In the genomic region with DNA sequence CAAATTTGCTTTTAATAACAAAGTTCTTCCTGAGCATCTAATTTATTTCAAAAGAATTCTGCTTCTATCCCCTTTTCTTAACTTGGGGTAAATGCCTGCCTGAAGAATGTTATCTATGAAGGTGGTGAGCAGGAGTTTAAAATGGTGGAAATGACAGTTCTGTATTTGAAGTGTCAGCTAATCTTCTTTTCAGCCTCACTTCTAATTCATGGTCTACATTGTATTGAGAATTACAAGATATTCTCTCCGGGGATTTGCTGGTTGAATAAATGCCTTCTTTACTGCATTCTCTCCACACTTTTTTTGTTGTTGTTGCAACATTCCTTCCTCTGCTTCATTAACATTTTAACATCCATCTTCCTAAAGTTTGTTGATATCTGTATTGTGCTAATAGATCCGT, we compare ENCODE assay signal across 23 cellular contexts.
DNase-seq lines count a peak whose midpoint lies in the region; ATAC-seq, FAIRE-seq and TF ChIP-seq lines count a peak whose summit lies in the region.
"Had no signal": no experiment of that assay in that cellular context is flagged by ENCODE, and none has a peak within 500 bp of the region (broad histone marks: within the 10 kb centered on the region; RNA-seq: fewer than 3 reads in every experiment).

No MANE protein-coding gene starts in this region.

- peaks cover 4% of the 10 kb centered on the region for H3K27me3 Mint-ChIP-seq in chondrocyte (ENCODE audit: low read depth)
- H3K27me3 Mint-ChIP-seq: B cell; CD4-positive, alpha-beta T cell had no signal

- no peak overlapping the region for H3K4me3 Mint-ChIP-seq in chondrocyte (ENCODE audit: unreplicated experiment)
- H3K4me3 Mint-ChIP-seq: B cell; CD4-positive, alpha-beta T cell; CD8-positive, alpha-beta T cell had no signal

- TF ChIP-seq RAD21 in H1 (IDR thresholded peaks at IDR 0.05 in 1 of 2, conservative IDR thresholded peaks at IDR 0.05 in 1 of 2; ENCODE audit: low read depth in 2 of 2, low read length in 2 of 2) = no peak

- H3K56ac ChIP-seq in H1 (replicated peaks; ENCODE audit: insufficient read length, low read depth, low read length) (no peak overlapping the region), mesendoderm (ENCODE audit: low read length) (no peak overlapping the region)

- H3K36me3 Mint-ChIP-seq in chondrocyte (ENCODE audit: low read depth) = no peaks in the 10 kb centered on the region
- H3K36me3 Mint-ChIP-seq: CD8-positive, alpha-beta T cell had no signal

- no peak overlapping the region for H4K5ac ChIP-seq in H1 (ENCODE audit: insufficient read length, low read depth, low read length)
- H4K5ac ChIP-seq in mesendoderm (ENCODE audit: low read length) = no peak overlapping the region

- no peak for FAIRE-seq in H1 (lab: Jason Lieb, UNC)
- FAIRE-seq: A204.1, D721Med, G401.6, GM12891, GM19239 had no signal

- no peaks in the 10 kb centered on the region for H4K20me1 ChIP-seq in H1 (replicated peaks in 1 of 2; ENCODE audit: control insufficient read depth in 1 of 2, insufficient read depth in 2 of 2, low read length in 2 of 2)
- H4K20me1 ChIP-seq: BLaER1 treated with 17β-estradiol and CSF1 and Interleukin-3, amounts not matched to agents 10 nM and 100 nM had no signal

- H3K4me1 ChIP-seq in H1 (replicated peaks in 1 of 4; ENCODE audit: control insufficient read depth in 3 of 4, insufficient read depth in 4 of 4, low read length in 3 of 4) (no peaks in the 10 kb centered on the region), mesendoderm (ENCODE audit: control insufficient read depth, low read depth, low read length) (no peaks in the 10 kb centered on the region), upper lobe of right lung (no peaks in the 10 kb centered on the region)
- H3K4me1 ChIP-seq: Caco-2 had no signal

- peak overlapping the region; percentile 24 for H3K4me3 ChIP-seq in SK-N-MC
- H3K4me3 ChIP-seq in H1 (ENCODE audit: extremely low read depth in 1 of 4, insufficient read depth in 2 of 4, low read depth in 3 of 4, low read length in 4 of 4) = no peak overlapping the region
- no peak overlapping the region for H3K4me3 ChIP-seq in mesendoderm (ENCODE audit: low read length)
- H3K4me3 ChIP-seq in upper lobe of right lung = no peak overlapping the region
- H3K4me3 ChIP-seq: BLaER1 treated with 17β-estradiol and CSF1 and Interleukin-3, amounts not matched to agents 10 nM and 100 nM had no signal

- H2AK5ac ChIP-seq in H1 (ENCODE audit: low read depth, low read length) = no peak overlapping the region
- no peak overlapping the region for H2AK5ac ChIP-seq in mesendoderm (ENCODE audit: low read length)

- no peak overlapping the region for H3K14ac ChIP-seq in H1 (ENCODE audit: insufficient read length)

- no peak for DNase-seq in SK-N-MC (ENCODE audit: low read depth, low spot score)
- no peak for DNase-seq in H1 (ENCODE audit: low read depth in 1 of 2, low spot score in 2 of 2)
- DNase-seq in mesendoderm = peak; percentile 11
- DNase-seq in NCI-H345 treated with DMSO at 0.1 percent for 48 hours (lab: John Stamatoyannopoulos, UW; ENCODE audit: unreplicated experiment) = no peak
- DNase-seq in upper lobe of right lung = no peak
- no peak for DNase-seq in chondrocyte (ENCODE audit: low spot score)
- DNase-seq: 8988T; AML-193; Caco-2; Calu3; CD4-positive, alpha-beta T cell; CD8-positive, alpha-beta T cell; DMS79 treated with DMSO at 0.1 percent for 48 hours; GF-D8 had no signal

- H2BK120ac ChIP-seq in H1 (replicated peaks; ENCODE audit: low read depth, low read length) = no peak overlapping the region
- no peak overlapping the region for H2BK120ac ChIP-seq in mesendoderm (ENCODE audit: low read depth, low read length)

- intact Hi-C loops in upper lobe of right lung (cut with DNase I) = no loop called here

- WGBS in H1 (ENCODE audit: extremely low coverage in 1 of 2, insufficient coverage in 1 of 2, insufficient read length in 1 of 2, insufficient replicate concordance in 2 of 2, low coverage in 1 of 2, low lambda C conversion rate in 2 of 2, missing lambda C conversion rate in 1 of 2), 2 experiments = 81% methylated on average over 2 of the region's 2 CpGs; no CpG with 5 or more reads in 1 of the 2 experiments
- WGBS in mesendoderm (ENCODE audit: extremely low coverage, insufficient coverage, low lambda C conversion rate) = no CpG with 5 or more reads among the region's 2 CpGs

- H3K9me3 Mint-ChIP-seq in chondrocyte (ENCODE audit: low read depth) = no peaks in the 10 kb centered on the region
- H3K9me3 Mint-ChIP-seq: CD4-positive, alpha-beta T cell; CD8-positive, alpha-beta T cell had no signal

- TF ChIP-seq CTCF in H1 (IDR thresholded peaks at IDR 0.05; ENCODE audit: control extremely low read depth in 1 of 3, insufficient read depth in 1 of 3, low read depth in 1 of 3, low read length in 3 of 3) (no peak), upper lobe of right lung (IDR thresholded peaks at IDR 0.05) (no peak), chondrocyte (IDR thresholded peaks at IDR 0.05) (no peak)

- CTCF ChIA-PET in H1 (lab: Charles Lee; ENCODE audit: partially characterized antibody) = interaction anchor here (1.7 kb wide), 1 partner anchor 170 kb away, joined by 4 read pairs; no protein-coding TSS in a partner anchor

- H3K9ac ChIP-seq in SK-N-MC (ENCODE audit: insufficient read length) (peak overlapping the region; percentile 16), H1 (replicated peaks in 1 of 4; ENCODE audit: extremely low read depth in 1 of 4, low read depth in 3 of 4, low read length in 3 of 4) (no peak overlapping the region), mesendoderm (ENCODE audit: low read length) (no peak overlapping the region)
- H3K9ac ChIP-seq: BLaER1 treated with 17β-estradiol and CSF1 and Interleukin-3, amounts not matched to agents 10 nM and 100 nM had no signal

- H3K27ac ChIP-seq in SK-N-MC (peak overlapping the region; percentile 87), H1 (ENCODE audit: low read depth, low read length) (no peak overlapping the region), mesendoderm (ENCODE audit: low read depth, low read length) (no peak overlapping the region), upper lobe of right lung (no peak overlapping the region)
- H3K27ac ChIP-seq: BLaER1 treated with 17β-estradiol and CSF1 and Interleukin-3, amounts not matched to agents 10 nM and 100 nM; C4-2B had no signal

- H3K23me2 ChIP-seq in H1 (ENCODE audit: low read depth, low read length) = no peaks in the 10 kb centered on the region

- H3K36me3 ChIP-seq in SK-N-MC (ENCODE audit: insufficient read depth, low read length) (no peaks in the 10 kb centered on the region), H1 (ENCODE audit: control insufficient read depth in 2 of 4, insufficient read depth in 4 of 4, low read length in 3 of 4) (no peaks in the 10 kb centered on the region), mesendoderm (ENCODE audit: control insufficient read depth, insufficient read depth, low read length) (no peaks in the 10 kb centered on the region), upper lobe of right lung (no peaks in the 10 kb centered on the region)
- H3K36me3 ChIP-seq: BLaER1 treated with 17β-estradiol and CSF1 and Interleukin-3, amounts not matched to agents 10 nM and 100 nM had no signal

- no peak overlapping the region for H3K18ac ChIP-seq in H1 (ENCODE audit: extremely low read depth, low read length)
- no peak overlapping the region for H3K18ac ChIP-seq in mesendoderm (ENCODE audit: low read length)

- no peak overlapping the region for H2BK5ac ChIP-seq in H1 (ENCODE audit: low read depth, low read length)
- no peak overlapping the region for H2BK5ac ChIP-seq in mesendoderm (ENCODE audit: low read length)

- ATAC-seq in HG03521 (IDR thresholded peaks at IDR 0.05; ENCODE audit: unreplicated experiment) (no peak), upper lobe of right lung (no peak)
- ATAC-seq: CD8-positive, alpha-beta T cell had no signal

- TF ChIP-seq EP300 in H1 (IDR thresholded peaks at IDR 0.05; ENCODE audit: borderline replicate concordance in 1 of 2, low read depth in 2 of 2, low read length in 2 of 2) = no peak

- H3K4me2 ChIP-seq in H1 (ENCODE audit: insufficient read depth in 1 of 2, low read depth in 2 of 2, low read length in 2 of 2) (no peak overlapping the region), mesendoderm (ENCODE audit: low read length) (no peak overlapping the region)
- H3K4me2 ChIP-seq: BLaER1 treated with 17β-estradiol and CSF1 and Interleukin-3, amounts not matched to agents 10 nM and 100 nM had no signal

- POLR2A ChIA-PET in H1 (lab: Charles Lee; ENCODE audit: partially characterized antibody) = no interaction called here

- H2BK15ac ChIP-seq in H1 (ENCODE audit: low read length) (no peak overlapping the region), mesendoderm (replicated peaks; ENCODE audit: low read depth) (no peak overlapping the region)

- H3K79me1 ChIP-seq in H1 (ENCODE audit: low read depth, low read length) (no peaks in the 10 kb centered on the region), mesendoderm (ENCODE audit: low read length) (no peaks in the 10 kb centered on the region)

- H3K4me1 Mint-ChIP-seq in chondrocyte (ENCODE audit: low read depth) = no peaks in the 10 kb centered on the region
- H3K4me1 Mint-ChIP-seq: B cell had no signal

- TF ChIP-seq POLR2A in H1 (IDR thresholded peaks at IDR 0.05; ENCODE audit: control extremely low read depth in 1 of 2, low read depth in 2 of 2, low read length in 2 of 2) = no peak

- H3K4ac ChIP-seq in H1 (replicated peaks; ENCODE audit: insufficient read length, low read depth, low read length) (no peak overlapping the region), mesendoderm (ENCODE audit: low read depth, low read length) (no peak overlapping the region)

- no peak overlapping the region for H4K8ac ChIP-seq in H1 (ENCODE audit: extremely low read depth, insufficient read depth, low read length)
- no peak overlapping the region for H4K8ac ChIP-seq in mesendoderm (ENCODE audit: low read depth, low read length)

- H2BK12ac ChIP-seq in H1 (ENCODE audit: low read depth, low read length) = no peak overlapping the region

- H3K79me2 ChIP-seq in H1 (ENCODE audit: control insufficient read depth in 1 of 2, insufficient read depth in 2 of 2, low read length in 2 of 2) (no peaks in the 10 kb centered on the region), mesendoderm (ENCODE audit: control insufficient read depth, insufficient read depth, low read length) (no peaks in the 10 kb centered on the region)

- no peak overlapping the region for H2AFZ ChIP-seq in H1 (ENCODE audit: low read length)

- no peak overlapping the region for H4K91ac ChIP-seq in H1 (replicated peaks; ENCODE audit: insufficient read length, low read length)

- no peak overlapping the region for H3K23ac ChIP-seq in H1 (ENCODE audit: insufficient read length)
- no peak overlapping the region for H3K23ac ChIP-seq in mesendoderm (ENCODE audit: low read length)

- H3K27me3 ChIP-seq in H1 (replicated peaks in 1 of 4; ENCODE audit: control insufficient read depth in 3 of 4, extremely low read depth in 1 of 4, insufficient read depth in 3 of 4, low read length in 3 of 4) (no peaks in the 10 kb centered on the region), mesendoderm (ENCODE audit: insufficient read depth, low read length, poor library complexity) (no peaks in the 10 kb centered on the region), upper lobe of right lung (no peaks in the 10 kb centered on the region)
- H3K27me3 ChIP-seq: BLaER1 treated with 17β-estradiol and CSF1 and Interleukin-3, amounts not matched to agents 10 nM and 100 nM had no signal

- no peak overlapping the region for H2BK20ac ChIP-seq in H1 (ENCODE audit: low read length)

- H3K9me3 ChIP-seq in SK-N-MC (ENCODE audit: low read depth, low read length) (no peaks in the 10 kb centered on the region), H1 (ENCODE audit: insufficient read depth in 2 of 2, low read depth in 1 of 2, low read length in 1 of 2) (no peaks in the 10 kb centered on the region), upper lobe of right lung (no peaks in the 10 kb centered on the region)
- H3K9me3 ChIP-seq: BLaER1 treated with 17β-estradiol and CSF1 and Interleukin-3, amounts not matched to agents 10 nM and 100 nM; Caco-2 had no signal

- H3K27ac Mint-ChIP-seq in chondrocyte (ENCODE audit: unreplicated experiment) = no peak overlapping the region
- H3K27ac Mint-ChIP-seq: B cell; CD4-positive, alpha-beta T cell; CD8-positive, alpha-beta T cell had no signal
